ENCODE assay signal across 20 cellular contexts in genomic region chr6:62284725-62285124, GRCh38. TPM values are rescaled to one million over a fixed set of nuclear protein-coding genes. Genes with fewer than 3 reads are reported as not detected.
DNase-seq lines count a peak whose midpoint lies in the region; ATAC-seq and TF ChIP-seq lines count a peak whose summit lies in the region.
"Had no signal": no experiment of that assay in that cellular context is flagged by ENCODE, and none has a peak within 500 bp of the region (broad histone marks: within the 10 kb centered on the region; RNA-seq: fewer than 3 reads in every experiment).

No MANE protein-coding gene starts in this region.

- H3K4me1 ChIP-seq in endodermal cell (ENCODE audit: control insufficient read depth, insufficient read depth, low read length): no peaks in the 10 kb centered on the region

- H3K27ac ChIP-seq in 22Rv1 (peak overlapping the region; percentile 86), endodermal cell (ENCODE audit: low read depth, low read length) (no peak overlapping the region)
- H3K27ac ChIP-seq: C4-2B, GM23248 had no signal

- WGBS in endodermal cell (ENCODE audit: insufficient coverage in 1 of 2, insufficient read length in 1 of 2), 2 experiments: 68% methylated on average over 2 of the region's 2 CpGs; no CpG with 5 or more reads in 1 of the 2 experiments

- no peaks in the 10 kb centered on the region for H3K9me3 ChIP-seq in endodermal cell (ENCODE audit: control insufficient read depth, low read length)

- peaks cover 17% of the 10 kb centered on the region for H3K27me3 ChIP-seq in endodermal cell (ENCODE audit: control insufficient read depth, insufficient read depth, low read length, poor library complexity, severe bottlenecking)

- H3K27ac Mint-ChIP-seq in IgD-negative memory B cell: peak overlapping the region in 1 of 3 donors; percentile 16
- H3K27ac Mint-ChIP-seq in endodermal cell: no peak overlapping the region
- H3K27ac Mint-ChIP-seq in nephron progenitor cell: no peak overlapping the region
- H3K27ac Mint-ChIP-seq in activated CD4-positive, alpha-beta memory T cell treated with anti-CD3 and anti-CD28 coated beads for 36 hours: no peak overlapping the region
- H3K27ac Mint-ChIP-seq: activated T-cell treated with anti-CD3 and anti-CD28 coated beads, Interleukin-2, amount 50 U/mL, for 72 hours; natural killer cell treated with Interleukin-12 subunit alpha and Interleukin-12 subunit beta and Interleukin-15 and Interleukin-18, amount 100 ng/mL, for 72 hours had no signal

- H3K4me3 Mint-ChIP-seq in IgD-negative memory B cell: peak overlapping the region; percentile 94 to 99 (median 96)
- H3K4me3 Mint-ChIP-seq in endodermal cell: peak overlapping the region; percentile 76
- H3K4me3 Mint-ChIP-seq in nephron progenitor cell: peak overlapping the region; percentile 89
- no peak overlapping the region for H3K4me3 Mint-ChIP-seq in activated CD4-positive, alpha-beta memory T cell treated with anti-CD3 and anti-CD28 coated beads for 36 hours
- H3K4me3 Mint-ChIP-seq: activated T-cell treated with anti-CD3 and anti-CD28 coated beads, Interleukin-2, amount 50 U/mL, for 72 hours had no signal

- POLR2A ChIA-PET in activated CD4-positive, alpha-beta memory T cell treated with anti-CD3 and anti-CD28 coated beads for 36 hours (lab: Charles Lee): no interaction called here

- H3K36me3 Mint-ChIP-seq in IgD-negative memory B cell (no peaks in the 10 kb centered on the region), endodermal cell (ENCODE audit: low read depth) (no peaks in the 10 kb centered on the region), nephron progenitor cell (ENCODE audit: low read depth) (no peaks in the 10 kb centered on the region)
- no peaks in the 10 kb centered on the region for H3K36me3 Mint-ChIP-seq in activated CD4-positive, alpha-beta memory T cell treated with anti-CD3 and anti-CD28 coated beads for 36 hours
- H3K36me3 Mint-ChIP-seq: natural killer cell treated with Interleukin-12 subunit alpha and Interleukin-12 subunit beta and Interleukin-15 and Interleukin-18, amount 100 ng/mL, for 72 hours had no signal

- peak overlapping the region; percentile 100 for H3K4me3 ChIP-seq in endodermal cell (ENCODE audit: low read length)
- H3K4me3 ChIP-seq: GM23248 had no signal

- no peak for TF ChIP-seq CTCF in 22Rv1 (IDR thresholded peaks at IDR 0.05)
- TF ChIP-seq CTCF in endodermal cell (conservative IDR thresholded peaks at IDR 0.05): no peak
- TF ChIP-seq CTCF in nephron progenitor cell (IDR thresholded peaks at IDR 0.05): no peak

- peaks cover 22 to 26% (median 24%) of the 10 kb centered on the region in 3 donors for H3K4me1 Mint-ChIP-seq in IgD-negative memory B cell
- H3K4me1 Mint-ChIP-seq in endodermal cell: peaks cover 20% of the 10 kb centered on the region
- H3K4me1 Mint-ChIP-seq in nephron progenitor cell: peaks cover 23% of the 10 kb centered on the region
- no peaks in the 10 kb centered on the region for H3K4me1 Mint-ChIP-seq in activated CD4-positive, alpha-beta memory T cell treated with anti-CD3 and anti-CD28 coated beads for 36 hours (ENCODE audit: low read depth)

- H3K9me3 Mint-ChIP-seq in IgD-negative memory B cell: no peaks in the 10 kb centered on the region
- no peaks in the 10 kb centered on the region for H3K9me3 Mint-ChIP-seq in endodermal cell
- no peaks in the 10 kb centered on the region for H3K9me3 Mint-ChIP-seq in nephron progenitor cell
- H3K9me3 Mint-ChIP-seq in activated CD4-positive, alpha-beta memory T cell treated with anti-CD3 and anti-CD28 coated beads for 36 hours: no peaks in the 10 kb centered on the region

- CTCF ChIA-PET in activated CD4-positive, alpha-beta memory T cell treated with anti-CD3 and anti-CD28 coated beads for 36 hours (lab: Charles Lee): no interaction called here

- H3K27me3 Mint-ChIP-seq in IgD-negative memory B cell (no peaks in the 10 kb centered on the region), endodermal cell (ENCODE audit: insufficient read depth) (peaks cover 31% of the 10 kb centered on the region), nephron progenitor cell (ENCODE audit: low read depth, poor library complexity) (peaks cover 36% of the 10 kb centered on the region)
- peaks cover 5% of the 10 kb centered on the region for H3K27me3 Mint-ChIP-seq in activated CD4-positive, alpha-beta memory T cell treated with anti-CD3 and anti-CD28 coated beads for 36 hours

- intact Hi-C loops in activated CD4-positive, alpha-beta memory T cell treated with anti-CD3 and anti-CD28 coated beads for 36 hours (cut with micrococcal nuclease): no loop called here

- ATAC-seq in HG02588 (IDR thresholded peaks at IDR 0.05; ENCODE audit: unreplicated experiment): no peak
- ATAC-seq in HG02938 (IDR thresholded peaks at IDR 0.05; ENCODE audit: unreplicated experiment): no peak
- ATAC-seq: activated T-cell treated with anti-CD3 and anti-CD28 coated beads, Interleukin-2, amount 50 U/mL, for 72 hours; natural killer cell treated with Interleukin-12 subunit alpha and Interleukin-12 subunit beta and Interleukin-15 and Interleukin-18, amount 100 ng/mL, for 72 hours had no signal

- no peak for DNase-seq in endodermal cell
- DNase-seq in nephron progenitor cell: no peak
- DNase-seq in activated CD4-positive, alpha-beta memory T cell treated with anti-CD3 and anti-CD28 coated beads for 36 hours: no peak
- DNase-seq in C1 segment of cervical spinal cord (lab: John Stamatoyannopoulos, UW): no peak
- DNase-seq: ACHN; activated naive CD4-positive, alpha-beta T cell treated with anti-CD3 and anti-CD28 coated beads, Interleukin-2, amount 50 U/mL, for 16 hours; activated T-cell treated with anti-CD3 and anti-CD28 coated beads, Interleukin-2, amount 50 U/mL, for 72 hours; effector CD4-positive, alpha-beta T cell; foreskin melanocyte; GM23248; left cardiac atrium; NCI-H1092; NCI-H510A had no signal

- peak overlapping the region; percentile 64 for H3K9ac ChIP-seq in endodermal cell (ENCODE audit: extremely low read depth, low read length, poor library complexity, severe bottlenecking)
- H3K9ac ChIP-seq: GM23248 had no signal

- no peaks in the 10 kb centered on the region for H3K36me3 ChIP-seq in endodermal cell (ENCODE audit: control insufficient read depth, insufficient read depth, low read length)

RNA-seq across cellular contexts. Expression of gene KHDRBS2, which starts 1.3 kb away (rescaled TPM):
- polyA plus RNA-seq in IgD-negative memory B cell: 4.4 TPM
- 10 to 100 TPM; 11.4 to 29.0 TPM for total RNA-seq in endodermal cell
- 13.4 TPM for polyA plus RNA-seq in endodermal cell (2013, experiment 1 of 2)
- polyA plus RNA-seq in endodermal cell (2013, experiment 2 of 2): 13.5 TPM
- not detected for total RNA-seq in activated CD4-positive, alpha-beta memory T cell treated with anti-CD3 and anti-CD28 coated beads for 36 hours
- total RNA-seq: activated T-cell treated with anti-CD3 and anti-CD28 coated beads, Interleukin-2, amount 50 U/mL, for 72 hours; GM23248; renal cortical epithelial cell had no signal
- polyA plus RNA-seq: GM23248 had no signal

Comparison
In these comparisons a context has a peak if more than half of its experiments do, and no peak if none do; other contexts are left out.
1. RNA of gene KHDRBS2, which starts 1.3 kb away (total RNA-seq): 11.4 to 29.0 TPM in endodermal cell; not detected in activated CD4-positive, alpha-beta memory T cell treated with anti-CD3 and anti-CD28 coated beads for 36 hours; every median in the first group is over 10 times any median in the second.